26 cellular contexts compared by ENCODE assay signal in genomic region chr7:140654661-140655060, GRCh38. TPM values are rescaled to one million over a fixed set of nuclear protein-coding genes. Genes with fewer than 3 reads are reported as not detected.
"Had no signal": no experiment of that assay in that cellular context is flagged by ENCODE, and none has a peak within 500 bp of the region (broad histone marks: within the 10 kb centered on the region; RNA-seq: fewer than 3 reads in every experiment).

No MANE protein-coding gene starts in this region.

- H3K4me3 ChIP-seq: breast epithelium, colonic mucosa, dorsolateral prefrontal cortex, esophagus muscularis mucosa, hepatocyte, left lung, pancreas, spleen, tibial nerve had no signal

- H3K36me3 Mint-ChIP-seq: activated CD4-positive, alpha-beta memory T cell treated with anti-CD3 and anti-CD28 coated beads for 36 hours; activated naive CD8-positive, alpha-beta T cell; mesothelial cell of epicardium had no signal

- H3K9me3 Mint-ChIP-seq: activated B cell treated with CpG ODN at 0.5 μM for 24 hours; activated CD4-positive, alpha-beta memory T cell treated with anti-CD3 and anti-CD28 coated beads for 36 hours; mesothelial cell of epicardium; nephron; stimulated activated naive CD8-positive, alpha-beta T cell treated with anti-CD3 and anti-CD28 coated beads, Interleukin-15, amount 100 ng/mL, for 72 hours; T-helper 1 cell treated with Interleukin-12 subunit alpha and Interleukin-12 subunit beta and Interleukin-4 antibody, amounts not matched to agents 30 μg/mL and 1 μg/mL, for 36 hours had no signal

- H3K27me3 ChIP-seq: breast epithelium, colonic mucosa, dorsolateral prefrontal cortex, esophagus muscularis mucosa, hepatocyte, left lung, neutrophil, pancreas, spleen, tibial nerve had no signal

- H3K9me3 ChIP-seq: breast epithelium, colonic mucosa, esophagus muscularis mucosa, left lung, neutrophil, pancreas, spleen, tibial nerve had no signal

- H3K4me3 Mint-ChIP-seq: activated B cell treated with CpG ODN at 0.5 μM for 24 hours; activated CD4-positive, alpha-beta memory T cell treated with anti-CD3 and anti-CD28 coated beads for 36 hours; activated CD4-positive, alpha-beta T cell treated with anti-CD3 and anti-CD28 coated beads for 36 hours; activated naive CD8-positive, alpha-beta T cell; mesothelial cell of epicardium; nephron; stimulated activated naive CD8-positive, alpha-beta T cell treated with anti-CD3 and anti-CD28 coated beads, Interleukin-15, amount 100 ng/mL, for 72 hours; T-helper 1 cell treated with Interleukin-12 subunit alpha and Interleukin-12 subunit beta and Interleukin-4 antibody, amounts not matched to agents 30 μg/mL and 1 μg/mL, for 36 hours had no signal

- H3K27ac Mint-ChIP-seq: activated B cell treated with CpG ODN at 0.5 μM for 24 hours; activated CD4-positive, alpha-beta memory T cell treated with anti-CD3 and anti-CD28 coated beads for 36 hours; activated CD4-positive, alpha-beta T cell treated with anti-CD3 and anti-CD28 coated beads for 36 hours; activated naive CD8-positive, alpha-beta T cell; mesothelial cell of epicardium; nephron; T-helper 1 cell treated with Interleukin-12 subunit alpha and Interleukin-12 subunit beta and Interleukin-4 antibody, amounts not matched to agents 30 μg/mL and 1 μg/mL, for 36 hours had no signal

- H3K27ac ChIP-seq: breast epithelium, colonic mucosa, dorsolateral prefrontal cortex, hepatocyte, left lung, neutrophil, pancreas, spleen, tibial nerve had no signal

- H3K4me2 ChIP-seq: hepatocyte had no signal

- FAIRE-seq: frontal cortex, pancreas, urothelium cell line had no signal

- H3K27me3 Mint-ChIP-seq: activated naive CD8-positive, alpha-beta T cell had no signal

- H2AFZ ChIP-seq: hepatocyte had no signal

- H3K36me3 ChIP-seq: breast epithelium, colonic mucosa, esophagus muscularis mucosa, left lung, neutrophil, pancreas, spleen, tibial nerve had no signal

- DNase-seq: activated B cell treated with CpG ODN at 0.5 μM for 24 hours; activated CD4-positive, alpha-beta memory T cell treated with anti-CD3 and anti-CD28 coated beads for 36 hours; activated CD4-positive, alpha-beta T cell treated with anti-CD3 and anti-CD28 coated beads for 36 hours; activated naive CD4-positive, alpha-beta T cell; activated T-cell treated with anti-CD3 and anti-CD28 coated beads, Interleukin-2, amount 50 U/mL, for 1 hour; amniotic stem cell; colonic mucosa; dorsolateral prefrontal cortex; glutamatergic neuron; kidney glomerular epithelial cell; left lung; pancreas; stimulated activated CD4-positive, alpha-beta T cell treated with anti-CD3 and anti-CD28 coated beads, Interleukin-4, amount 100 ng/mL, for 24 hours; stimulated activated naive CD8-positive, alpha-beta T cell treated with anti-CD3 and anti-CD28 coated beads, Interleukin-15, amount 100 ng/mL, for 72 hours had no signal

- H3K79me2 ChIP-seq: hepatocyte had no signal

RNA-seq across cellular contexts. Expression of gene DENND2A, which starts 14.0 kb away (rescaled TPM):
- total RNA-seq: activated B cell treated with CpG ODN at 0.5 μM for 24 hours; activated CD4-positive, alpha-beta memory T cell treated with anti-CD3 and anti-CD28 coated beads for 36 hours; activated CD4-positive, alpha-beta T cell treated with anti-CD3 and anti-CD28 coated beads for 36 hours had no signal
